In genomic region chr15:78836333-78836732, GRCh38 we compare ENCODE assay signal across 8 cellular contexts.
"Had no signal": no experiment of that assay in that cellular context is flagged by ENCODE, and none has a peak within 500 bp of the region (broad histone marks: within the 10 kb centered on the region; RNA-seq: fewer than 3 reads in every experiment).

No MANE protein-coding gene starts in this region.

- H3K4me3 Mint-ChIP-seq: GM23338, H9, IgD-negative memory B cell had no signal

- H3K36me3 Mint-ChIP-seq: IgD-negative memory B cell had no signal

- H3K9me3 Mint-ChIP-seq: GM23338, H9, IgD-negative memory B cell had no signal

- H3K27ac Mint-ChIP-seq: GM23338, H9, IgD-negative memory B cell had no signal

- ATAC-seq: GM23338 had no signal

- FAIRE-seq: H1, H54, HTR-8/SVneo had no signal

- H3K4me2 ChIP-seq: GM23338 had no signal

- DNase-seq: H9, HCEC 1CT, KG1 had no signal

- H3K4me3 ChIP-seq: GM23338 had no signal
